In the genomic region with DNA sequence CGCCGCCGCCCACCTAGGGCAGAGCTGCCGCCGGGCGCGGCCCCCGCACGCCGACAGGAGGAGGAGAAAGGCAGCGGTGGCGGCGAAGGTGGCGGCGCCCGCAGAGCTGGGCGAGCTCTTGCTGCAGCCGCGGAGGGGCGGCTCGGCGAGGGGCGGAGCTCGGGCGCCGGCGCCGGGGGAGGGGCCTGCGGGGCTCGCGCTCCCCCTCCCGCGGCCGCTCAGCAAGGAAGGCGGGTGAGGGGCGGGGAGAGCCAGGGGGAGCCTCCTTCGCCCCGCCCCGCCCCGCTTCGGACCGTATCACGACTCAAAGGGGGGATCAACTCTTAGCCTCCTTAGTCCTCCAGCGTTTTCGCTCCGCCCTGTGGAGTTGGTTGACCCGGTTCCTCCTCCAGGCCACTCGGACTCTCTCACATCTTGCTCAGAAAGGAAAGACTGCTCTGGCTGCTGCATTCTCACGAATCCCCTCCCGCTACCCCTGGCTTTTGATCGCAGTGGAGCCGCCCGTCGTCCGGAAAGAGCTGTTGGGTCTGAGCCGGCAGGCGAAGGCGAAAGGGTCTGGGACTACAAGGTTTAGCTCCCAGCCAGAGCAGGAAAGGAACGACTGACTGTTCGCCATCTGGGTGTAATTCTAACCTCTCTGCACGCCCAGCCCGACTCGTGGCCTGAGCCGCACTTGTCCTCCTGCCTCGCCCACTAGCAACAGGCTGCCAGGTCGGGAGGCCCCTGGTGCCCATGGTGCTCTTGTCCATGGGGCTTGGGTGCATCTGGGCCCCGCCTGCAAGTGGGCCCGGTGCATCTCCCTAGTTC, we compare ENCODE assay signal across 8 cellular contexts. TPM values are rescaled to one million over a fixed set of nuclear protein-coding genes. Genes with fewer than 3 reads are reported as not detected.
DNase-seq lines count a peak whose midpoint lies in the region; ATAC-seq and TF ChIP-seq lines count a peak whose summit lies in the region.

A gene (minus strand): TSS at position 120 of the 807 bp plus-strand sequence. CDS start 232 bp downstream, outside the sequence.

- intact Hi-C loops in left ventricle myocardium superior (cut with micrococcal nuclease) (loop anchor here (5.0 kb wide), 1 partner anchor 45 kb away; no protein-coding TSS in a partner anchor), upper lobe of right lung (cut with DNase I) (no loop called here)

- peak within 1 kb of the TSS; percentile 91 for H3K4me3 ChIP-seq in upper lobe of right lung

- no peaks in the 10 kb centered on the region for H3K9me3 ChIP-seq in upper lobe of right lung

- peaks cover 19% of the 10 kb centered on the region for H3K36me3 Mint-ChIP-seq in T-helper 1 cell treated with Interleukin-12 subunit alpha and Interleukin-12 subunit beta and Interleukin-4 antibody, amounts not matched to agents 30 μg/mL and 1 μg/mL, for 36 hours (ENCODE audit: low read depth)
- no peaks in the 10 kb centered on the region for H3K36me3 Mint-ChIP-seq in progenitor cell of endocrine pancreas (ENCODE audit: insufficient read depth)

- H3K27me3 Mint-ChIP-seq in T-helper 1 cell treated with Interleukin-12 subunit alpha and Interleukin-12 subunit beta and Interleukin-4 antibody, amounts not matched to agents 30 μg/mL and 1 μg/mL, for 36 hours (ENCODE audit: low read depth), result peaks cover 7% of the 10 kb centered on the region
- peaks cover 22% of the 10 kb centered on the region for H3K27me3 Mint-ChIP-seq in progenitor cell of endocrine pancreas

- no peaks in the 10 kb centered on the region for H3K36me3 ChIP-seq in upper lobe of right lung

- H3K27me3 ChIP-seq in upper lobe of right lung, result no peaks in the 10 kb centered on the region

- ATAC-seq in GM18499 (IDR thresholded peaks at IDR 0.05; ENCODE audit: insufficient read depth, unreplicated experiment), result peak; percentile 34
- peak; percentile 70 for ATAC-seq in HG02938 (IDR thresholded peaks at IDR 0.05; ENCODE audit: unreplicated experiment)
- peak; percentile 97 for ATAC-seq in left ventricle myocardium superior
- ATAC-seq in upper lobe of right lung, result peak; percentile 98

- DNase-seq in NCI-H1694 treated with DMSO at 0.1 percent for 48 hours (lab: John Stamatoyannopoulos, UW), result peak; percentile 62
- DNase-seq in amygdala (lab: John Stamatoyannopoulos, UW), result peak; percentile 72 to 98 (median 90)
- peak; percentile 97 for DNase-seq in left ventricle myocardium superior
- DNase-seq in progenitor cell of endocrine pancreas (ENCODE audit: low spot score, unreplicated experiment), result peak; percentile 88
- peak; percentile 98 for DNase-seq in upper lobe of right lung

- peak within 1 kb of the TSS; percentile 95 for H3K4me3 Mint-ChIP-seq in T-helper 1 cell treated with Interleukin-12 subunit alpha and Interleukin-12 subunit beta and Interleukin-4 antibody, amounts not matched to agents 30 μg/mL and 1 μg/mL, for 36 hours
- peak within 1 kb of the TSS; percentile 88 for H3K4me3 Mint-ChIP-seq in progenitor cell of endocrine pancreas (ENCODE audit: low read depth)

- peaks cover 39% of the 10 kb centered on the region for H3K4me1 Mint-ChIP-seq in T-helper 1 cell treated with Interleukin-12 subunit alpha and Interleukin-12 subunit beta and Interleukin-4 antibody, amounts not matched to agents 30 μg/mL and 1 μg/mL, for 36 hours (ENCODE audit: low read depth)
- H3K4me1 Mint-ChIP-seq in progenitor cell of endocrine pancreas (ENCODE audit: low read depth), result peaks cover 20% of the 10 kb centered on the region

- peak within 1 kb of the TSS; percentile 94 for H3K27ac ChIP-seq in upper lobe of right lung

- H3K4me1 ChIP-seq in upper lobe of right lung, result peaks cover 27% of the 10 kb centered on the region

- H3K27ac Mint-ChIP-seq in T-helper 1 cell treated with Interleukin-12 subunit alpha and Interleukin-12 subunit beta and Interleukin-4 antibody, amounts not matched to agents 30 μg/mL and 1 μg/mL, for 36 hours, result peak within 1 kb of the TSS; percentile 95
- H3K27ac Mint-ChIP-seq in progenitor cell of endocrine pancreas, result peak within 1 kb of the TSS; percentile 100

- H3K9me3 Mint-ChIP-seq in T-helper 1 cell treated with Interleukin-12 subunit alpha and Interleukin-12 subunit beta and Interleukin-4 antibody, amounts not matched to agents 30 μg/mL and 1 μg/mL, for 36 hours, result peaks cover 12% of the 10 kb centered on the region
- peaks cover 5% of the 10 kb centered on the region for H3K9me3 Mint-ChIP-seq in progenitor cell of endocrine pancreas (ENCODE audit: low read depth)

- TF ChIP-seq CTCF in progenitor cell of endocrine pancreas (IDR thresholded peaks at IDR 0.05; ENCODE audit: unreplicated experiment), result no peak
- no peak for TF ChIP-seq CTCF in upper lobe of right lung (IDR thresholded peaks at IDR 0.05)

RNA-seq across cellular contexts. Expression of the gene that starts here (rescaled TPM):
- total RNA-seq in left ventricle myocardium superior (14.0 TPM), progenitor cell of endocrine pancreas (13.7 and 14.6 TPM in 2 replicates), upper lobe of right lung (79.3 TPM)

Comparison
In these comparisons a context has a peak if more than half of its experiments do, and no peak if none do; other contexts are left out.
1. Peak in every context shown above with its lines: DNase-seq, ATAC-seq, H3K4me3 ChIP-seq and H3K27ac ChIP-seq.
2. ATAC-seq: peak in every context shown above with its lines; median percentile 98 in upper lobe of right lung; 97 in left ventricle myocardium superior; 70 in HG02938; 34 in GM18499.